ENCODE assay signal across 12 cellular contexts in the genomic region with DNA sequence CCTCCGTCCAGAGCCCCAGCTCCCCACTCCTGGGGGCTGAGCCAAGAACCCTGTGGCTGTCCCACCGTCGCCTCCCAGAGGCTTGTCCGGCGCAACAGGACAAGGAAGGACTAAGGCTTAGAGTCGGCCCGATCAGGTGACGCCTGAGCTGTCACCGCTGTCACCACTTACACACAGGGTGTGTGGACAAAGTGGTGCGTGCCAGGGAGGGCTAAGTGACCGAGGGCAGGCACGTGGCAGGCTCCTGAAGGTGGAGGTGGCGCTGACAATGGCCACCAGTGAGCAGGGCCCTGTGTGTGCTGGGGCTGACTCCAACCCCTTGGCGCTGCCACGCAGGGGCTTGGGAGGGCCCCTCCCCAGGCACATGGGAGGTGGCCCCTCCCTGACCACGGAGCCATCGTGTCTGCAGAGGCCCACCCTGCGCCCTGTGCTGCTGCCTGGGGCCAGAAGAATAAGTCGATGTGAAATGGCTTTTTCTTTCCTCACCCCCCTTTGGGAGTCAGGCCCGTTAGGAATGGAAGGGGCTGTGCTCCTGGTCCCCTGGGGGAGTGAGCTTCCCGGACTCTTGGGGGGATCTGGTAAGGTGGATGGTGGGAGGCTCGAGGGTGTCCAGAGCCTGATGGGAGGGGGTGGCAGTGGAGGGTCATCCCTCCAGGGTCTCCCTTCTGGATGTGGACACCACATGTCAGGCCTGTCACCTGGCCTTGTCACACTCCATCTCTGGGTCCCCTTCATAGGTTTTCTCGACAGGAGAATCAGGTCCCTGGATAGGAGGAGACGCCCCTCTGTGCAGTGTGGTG. TPM values are rescaled to one million over a fixed set of nuclear protein-coding genes. Genes with fewer than 3 reads are reported as not detected.
A peak's percentile ranks its signal among the peaks of the same experiment; 100 is the strongest.
DNase-seq lines count a peak whose midpoint lies in the region; ATAC-seq, FAIRE-seq and TF ChIP-seq lines count a peak whose summit lies in the region.
"Had no signal": no experiment of that assay in that cellular context is flagged by ENCODE, and none has a peak within 500 bp of the region (broad histone marks: within the 10 kb centered on the region; RNA-seq: fewer than 3 reads in every experiment).

No MANE protein-coding gene starts in this region.

- H3K27ac ChIP-seq in SJSA1 (peak overlapping the region; percentile 35), left lung (no peak overlapping the region)

- H3K4me1 ChIP-seq in SJSA1 (replicated peaks) = peaks cover 48% of the 10 kb centered on the region
- H3K4me1 ChIP-seq in left lung = peaks cover 18 to 37% of the 10 kb centered on the region in 2 donors

- ATAC-seq in left lung (peak; percentile 74), GM21423 (IDR thresholded peaks at IDR 0.05; ENCODE audit: unreplicated experiment) (no peak)
- ATAC-seq: effector memory CD8-positive, alpha-beta T cell had no signal

- TF ChIP-seq CTCF in D721Med (IDR thresholded peaks at IDR 0.05; ENCODE audit: insufficient read depth, missing control alignments) (peak; percentile 16), left lung (IDR thresholded peaks at IDR 0.05) (no peak), lower leg skin (IDR thresholded peaks at IDR 0.05) (no peak)

- TF ChIP-seq POLR2A in lower leg skin (IDR thresholded peaks at IDR 0.05) = no peak

- H3K27me3 ChIP-seq in SJSA1 (replicated peaks) (no peaks in the 10 kb centered on the region), left lung (peaks cover 0 to 33% of the 10 kb centered on the region in 2 donors)

- no peak for FAIRE-seq in D721Med (lab: Jason Lieb, UNC)

- intact Hi-C loops in left lung (cut with DNase I) = no loop called here
- intact Hi-C loops in lower leg skin (cut with DNase I; ENCODE audit: low total_unique reads) = no loop called here

- H3K4me3 ChIP-seq in SJSA1 (no peak overlapping the region), left lung (no peak overlapping the region), lower leg skin (ENCODE audit: low read depth, poor library complexity, severe bottlenecking) (no peak overlapping the region)

- 79 to 82% methylated on average over 21 to 22 of the region's 24 CpGs for WGBS in lower leg skin, 2 donors

- no peaks in the 10 kb centered on the region for H3K9me3 ChIP-seq in SJSA1 (replicated peaks)
- H3K9me3 ChIP-seq in left lung = no peaks in the 10 kb centered on the region

- DNase-seq in D721Med (ENCODE audit: insufficient read length, low spot score) (no peak), SJSA1 (ENCODE audit: low read depth in 1 of 2, low spot score in 2 of 2) (peak in 1 of 2 experiments; percentile 43), left lung (peak; percentile 73 to 83), lower leg skin (ENCODE audit: low spot score in 2 of 2) (no peak)
- DNase-seq in stimulated activated CD4-positive, alpha-beta T cell treated with anti-CD3 and anti-CD28 coated beads, Interleukin-1b, Interleukin-23, amount 100 ng/mL, for 48 hours = no peak
- DNase-seq: activated T-cell treated with anti-CD3 and anti-CD28 coated beads, Interleukin-2, amount 50 U/mL, for 1 hour; aorta; effector memory CD8-positive, alpha-beta T cell; NCI-H2107; trophoblast cell had no signal

- H3K36me3 ChIP-seq in SJSA1 (peaks cover 16% of the 10 kb centered on the region), left lung (no peaks in the 10 kb centered on the region)

RNA-seq across cellular contexts. Expression of a gene that starts 2.6 kb away (rescaled TPM):
- total RNA-seq in SJSA1 (2014; rRNA removed; shearing (Covaris generic)) = 63.0 and 90.4 TPM in 2 replicates
- total RNA-seq in left lung (10 to 100 TPM; 21.7 to 22.4 TPM), lower leg skin (10 to 100 TPM; 21.0 to 37.1 (median 28.1) TPM)

RNA-seq across cellular contexts. Expression of a gene that starts 20.8 kb away (rescaled TPM):
- total RNA-seq in SJSA1 (2014; rRNA removed; shearing (Covaris generic)) = not detected in 2 replicates
- total RNA-seq in left lung = 1 to 10 TPM in 1 of 2 donors, under 1 TPM in 1; 0.47 to 2.6 TPM
- 1 to 10 TPM in 1 of 4 donors, not detected in 3; 1.1 TPM for total RNA-seq in lower leg skin
- total RNA-seq: aorta; CD4-positive, alpha-beta memory T cell had no signal

RNA-seq across cellular contexts. Expression of a gene that starts 38.8 kb away (rescaled TPM):
- 43.0 and 79.2 TPM in 2 replicates for total RNA-seq in SJSA1 (2014; rRNA removed; shearing (Covaris generic))
- total RNA-seq in left lung (10 to 100 TPM; 12.0 to 17.5 TPM), lower leg skin (10 to 100 TPM; 30.9 to 64.6 (median 44.1) TPM)

RNA-seq across cellular contexts. Expression of a gene that starts 48.8 kb away (rescaled TPM):
- 0.16 and 0.32 TPM in 2 replicates for total RNA-seq in SJSA1 (2014; rRNA removed; shearing (Covaris generic))
- total RNA-seq in left lung (10 to 100 TPM in 1 of 2 donors, 1 to 10 TPM in 1; 6.6 to 11.1 TPM), lower leg skin (1 to 10 TPM; 2.4 to 4.2 (median 3.2) TPM)

Comparison
In these comparisons a context has a peak if more than half of its experiments do, and no peak if none do; other contexts are left out.
1. DNase-seq: peak in left lung (2 of 2); none in D721Med (single experiment), stimulated activated CD4-positive, alpha-beta T cell treated with anti-CD3 and anti-CD28 coated beads, Interleukin-1b, Interleukin-23, amount 100 ng/mL, for 48 hours (single experiment) and lower leg skin (0 of 2).